In the genomic region with DNA sequence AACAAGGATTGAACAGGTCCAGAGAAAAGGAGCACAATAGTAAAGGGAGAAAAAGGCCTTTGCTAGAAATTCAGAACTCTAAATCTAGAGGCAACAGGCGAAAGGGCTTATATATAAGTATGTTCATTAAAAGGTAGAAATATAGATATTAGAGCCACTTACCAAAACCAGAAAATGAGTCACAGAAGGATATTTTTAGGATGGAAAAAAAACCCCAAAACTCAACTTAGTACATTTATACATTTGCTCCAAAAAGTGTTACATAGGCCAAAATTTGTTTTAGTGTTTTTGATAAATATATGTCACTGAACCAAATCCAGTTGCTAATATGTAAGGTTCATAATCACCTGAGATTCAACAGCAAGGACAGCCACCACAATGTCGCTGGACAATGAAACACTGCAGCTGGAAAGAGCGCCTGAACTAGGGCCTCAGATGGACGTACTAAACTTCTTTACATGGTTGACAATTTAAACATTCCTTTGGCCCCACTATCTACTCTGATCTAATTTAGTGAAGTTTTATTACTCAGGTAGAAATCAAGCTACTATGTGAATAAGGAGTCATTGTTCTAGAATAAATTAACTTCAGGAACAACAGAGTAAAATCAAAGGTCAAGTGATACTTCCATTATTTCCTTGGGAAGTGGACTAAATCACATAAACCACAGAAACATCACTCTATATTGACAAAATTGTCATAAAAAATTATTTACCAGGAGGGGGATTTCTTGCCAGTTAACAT, we compare ENCODE assay signal across 14 cellular contexts. TPM values are rescaled to one million over a fixed set of nuclear protein-coding genes. Genes with fewer than 3 reads are reported as not detected.
A peak's percentile ranks its signal among the peaks of the same experiment; 100 is the strongest.
DNase-seq lines count a peak whose midpoint lies in the region; ATAC-seq and TF ChIP-seq lines count a peak whose summit lies in the region.
"Had no signal": no experiment of that assay in that cellular context is flagged by ENCODE, and none has a peak within 500 bp of the region (broad histone marks: within the 10 kb centered on the region; RNA-seq: fewer than 3 reads in every experiment).

No MANE protein-coding gene starts in this region.

- CTCF ChIA-PET in activated CD8-positive, alpha-beta memory T cell treated with anti-CD3 and anti-CD28 coated beads, Interleukin-2, amount 10 ng/mL, durations not matched to agents 7 days and 5 days (lab: Charles Lee) = interaction anchor here (0.7 to 10.7 kb wide), 7 partner anchors 9 to 397 kb away, joined by 3 to 77 read pairs (median 4); a partner anchor contains a TSS

- TF ChIP-seq CTCF in Peyer's patch (IDR thresholded peaks at IDR 0.05) = no peak
- no peak for TF ChIP-seq CTCF in stomach (IDR thresholded peaks at IDR 0.05)

- H3K4me1 ChIP-seq in Peyer's patch (peaks cover 0 to 33% (median 16%) of the 10 kb centered on the region in 4 donors), stomach (peaks cover 2 to 91% (median 40%) of the 10 kb centered on the region in 4 donors)
- H3K4me1 ChIP-seq: A549 had no signal

- TF ChIP-seq POLR2A in Peyer's patch (IDR thresholded peaks at IDR 0.05) = no peak
- no peak for TF ChIP-seq POLR2A in stomach (IDR thresholded peaks at IDR 0.05)

- H3K4me1 Mint-ChIP-seq in activated CD8-positive, alpha-beta memory T cell treated with anti-CD3 and anti-CD28 coated beads, Interleukin-2, amount 10 ng/mL, durations not matched to agents 7 days and 5 days = peaks cover 79% of the 10 kb centered on the region
- peaks cover 63% of the 10 kb centered on the region for H3K4me1 Mint-ChIP-seq in memory B cell

- ATAC-seq in activated CD8-positive, alpha-beta memory T cell treated with anti-CD3 and anti-CD28 coated beads, Interleukin-2, amount 10 ng/mL, durations not matched to agents 7 days and 5 days = no peak
- ATAC-seq in memory B cell (ENCODE audit: low read depth) = no peak
- ATAC-seq: A549 had no signal

- peak overlapping the region; percentile 28 for H3K27ac Mint-ChIP-seq in activated CD8-positive, alpha-beta memory T cell treated with anti-CD3 and anti-CD28 coated beads, Interleukin-2, amount 10 ng/mL, durations not matched to agents 7 days and 5 days
- peak overlapping the region; percentile 97 for H3K27ac Mint-ChIP-seq in memory B cell

- H3K9me3 ChIP-seq in Peyer's patch (no peaks in the 10 kb centered on the region), stomach (no peaks in the 10 kb centered on the region)
- H3K9me3 ChIP-seq: A549, ascending aorta had no signal

- H3K9me3 Mint-ChIP-seq in activated CD8-positive, alpha-beta memory T cell treated with anti-CD3 and anti-CD28 coated beads, Interleukin-2, amount 10 ng/mL, durations not matched to agents 7 days and 5 days (ENCODE audit: low read depth) = no peaks in the 10 kb centered on the region
- no peaks in the 10 kb centered on the region for H3K9me3 Mint-ChIP-seq in memory B cell
- H3K9me3 Mint-ChIP-seq: activated T-cell treated with anti-CD3 and anti-CD28 coated beads, Interleukin-2, amount 50 U/mL, for 4 hours had no signal

- intact Hi-C loops in stomach (cut with DNase I; ENCODE audit: low total_unique reads) = no loop called here

- H3K27ac ChIP-seq in Peyer's patch (peak overlapping the region; percentile 22 to 41 (median 33)), stomach (peak overlapping the region; percentile 65 to 81 (median 75))
- H3K27ac ChIP-seq: A549, ascending aorta had no signal

- TF ChIP-seq EP300 in stomach (IDR thresholded peaks at IDR 0.05) = no peak

- peaks cover 52% of the 10 kb centered on the region for H3K36me3 Mint-ChIP-seq in activated CD8-positive, alpha-beta memory T cell treated with anti-CD3 and anti-CD28 coated beads, Interleukin-2, amount 10 ng/mL, durations not matched to agents 7 days and 5 days
- peaks cover 8% of the 10 kb centered on the region for H3K36me3 Mint-ChIP-seq in memory B cell

- H3K36me3 ChIP-seq in Peyer's patch (no peaks in the 10 kb centered on the region), stomach (no peaks in the 10 kb centered on the region)
- H3K36me3 ChIP-seq: ascending aorta had no signal

- DNase-seq in activated CD8-positive, alpha-beta memory T cell treated with anti-CD3 and anti-CD28 coated beads, Interleukin-2, amount 10 ng/mL, durations not matched to agents 7 days and 5 days = no peak
- no peak for DNase-seq in activated CD8-positive, alpha-beta memory T cell treated with anti-CD3 and anti-CD28 coated beads for 24 hours
- DNase-seq in Peyer's patch = no peak
- DNase-seq in memory B cell (ENCODE audit: low spot score in 2 of 2) = no peak
- DNase-seq in stomach = no peak
- DNase-seq in NCI-H510A treated with DMSO at 0.1 percent for 48 hours (lab: John Stamatoyannopoulos, UW) = no peak
- DNase-seq in islet precursor cell = no peak
- DNase-seq in SIG-M5 treated with dmso at 0.1 percent for 504 hours (lab: John Stamatoyannopoulos, UW; ENCODE audit: unreplicated experiment) = no peak
- DNase-seq: activated T-cell treated with anti-CD3 and anti-CD28 coated beads, Interleukin-2, amount 50 U/mL, for 4 hours; dorsolateral prefrontal cortex; left ventricle myocardium superior; NCI-H1048 had no signal

- WGBS in stomach, 5 donors = 75 to 88% (median 81%) methylated on average over 4 of the region's 4 CpGs

- H3K4me3 ChIP-seq in Peyer's patch (no peak overlapping the region), stomach (no peak overlapping the region)
- H3K4me3 ChIP-seq: A549, ascending aorta, dorsolateral prefrontal cortex had no signal

- H3K27me3 ChIP-seq in Peyer's patch = no peaks in the 10 kb centered on the region
- no peaks in the 10 kb centered on the region for H3K27me3 ChIP-seq in stomach
- H3K27me3 ChIP-seq: ascending aorta, dorsolateral prefrontal cortex had no signal

- H3K27me3 Mint-ChIP-seq in activated CD8-positive, alpha-beta memory T cell treated with anti-CD3 and anti-CD28 coated beads, Interleukin-2, amount 10 ng/mL, durations not matched to agents 7 days and 5 days = no peaks in the 10 kb centered on the region
- H3K27me3 Mint-ChIP-seq in memory B cell = no peaks in the 10 kb centered on the region

- H3K4me3 Mint-ChIP-seq in activated CD8-positive, alpha-beta memory T cell treated with anti-CD3 and anti-CD28 coated beads, Interleukin-2, amount 10 ng/mL, durations not matched to agents 7 days and 5 days = no peak overlapping the region
- H3K4me3 Mint-ChIP-seq in memory B cell = peak overlapping the region; percentile 56
- H3K4me3 Mint-ChIP-seq: activated T-cell treated with anti-CD3 and anti-CD28 coated beads, Interleukin-2, amount 50 U/mL, for 4 hours had no signal

RNA-seq across cellular contexts. Expression of a gene that starts 10.9 kb away (rescaled TPM):
- 10 to 100 TPM; 50.3 to 96.0 TPM for total RNA-seq in activated CD8-positive, alpha-beta memory T cell treated with anti-CD3 and anti-CD28 coated beads, Interleukin-2, amount 10 ng/mL, durations not matched to agents 7 days and 5 days
- total RNA-seq in Peyer's patch (100 to 1,000 TPM in 3 of 4 donors, 10 to 100 TPM in 1; 20.6 to 204 (median 149) TPM), stomach (100 to 1,000 TPM in 1 of 5 donors, 10 to 100 TPM in 4; 15.2 to 147 (median 23.3) TPM)
- 10 to 100 TPM; 25.2 to 32.5 (median 26.9) TPM for polyA plus RNA-seq in stomach

RNA-seq across cellular contexts. Expression of a gene that starts 56.4 kb away (rescaled TPM):
- total RNA-seq in activated CD8-positive, alpha-beta memory T cell treated with anti-CD3 and anti-CD28 coated beads, Interleukin-2, amount 10 ng/mL, durations not matched to agents 7 days and 5 days = not detected
- total RNA-seq in Peyer's patch = not detected
- total RNA-seq in stomach = under 1 TPM in 1 of 5 donors, not detected in 4; 0.37 TPM
- polyA plus RNA-seq in stomach = under 1 TPM in 1 of 3 donors, not detected in 2; 0.05 TPM
- total RNA-seq: ascending aorta, left ventricle myocardium superior had no signal
- polyA plus RNA-seq: A549 had no signal
